22 cellular contexts compared by ENCODE assay signal in genomic region chr10:127408115-127408710, GRCh38.
"Had no signal": no experiment of that assay in that cellular context is flagged by ENCODE, and none has a peak within 500 bp of the region (broad histone marks: within the 10 kb centered on the region; RNA-seq: fewer than 3 reads in every experiment).

No MANE protein-coding gene starts in this region.

- H3K36me3 ChIP-seq: gastrocnemius medialis, pancreas, uterus had no signal

- H3K27me3 Mint-ChIP-seq: naive B cell, progenitor cell of endocrine pancreas had no signal

- H3K4me2 ChIP-seq: smooth muscle cell had no signal

- H3K4me3 ChIP-seq: gastrocnemius medialis, left ventricle myocardium inferior, lower lobe of right lung, mucosa of descending colon, pancreas, right lobe of liver, smooth muscle cell, testis, tibial artery, upper lobe of left lung, uterus had no signal

- H3K27me3 ChIP-seq: gastrocnemius medialis, pancreas, right lobe of liver, testis, tibial artery, upper lobe of left lung, uterus had no signal

- DNase-seq: cerebellar nuclear complex; cortex of kidney; effector memory CD8-positive, alpha-beta T cell; gastrocnemius medialis; kidney; left ventricle myocardium inferior; lower lobe of right lung; mucosa of descending colon; naive B cell; pancreas; right lobe of liver; stimulated activated CD4-positive, alpha-beta T cell treated with anti-CD3 and anti-CD28 coated beads, Interleukin-2, amount 100 ng/mL, for 24 hours; stimulated activated CD4-positive, alpha-beta T cell treated with anti-CD3 and anti-CD28 coated beads, Interleukin-4, amount 100 ng/mL, for 24 hours; stimulated activated naive CD8-positive, alpha-beta T cell treated with anti-CD3 and anti-CD28 coated beads, Interleukin-15, Interleukin-2, amounts not matched to agents 100 U/mL and 50 U/mL, for 24 hours; testis; tibial artery; upper lobe of left lung had no signal

- H3K4me1 ChIP-seq: gastrocnemius medialis, left ventricle myocardium inferior, lower lobe of right lung, pancreas, right lobe of liver, testis, upper lobe of left lung, uterus had no signal

- ATAC-seq: effector memory CD8-positive, alpha-beta T cell; gastrocnemius medialis; lower lobe of right lung; mucosa of descending colon; pancreas; right lobe of liver; stimulated activated effector memory CD8-positive, alpha-beta T cell treated with anti-CD3 and anti-CD28 coated beads, Interleukin-12 subunit alpha, Interleukin-12 subunit beta, amount 100 ng/mL, for 72 hours; stimulated activated naive CD8-positive, alpha-beta T cell treated with anti-CD3 and anti-CD28 coated beads, Interleukin-15, Interleukin-2, amounts not matched to agents 100 U/mL and 50 U/mL, for 24 hours had no signal

- H3K36me3 Mint-ChIP-seq: naive B cell; natural killer cell treated with Interleukin-12 subunit alpha and Interleukin-12 subunit beta and Interleukin-15 and Interleukin-18, amount 100 ng/mL, for 72 hours; stimulated activated effector memory CD8-positive, alpha-beta T cell treated with anti-CD3 and anti-CD28 coated beads, Interleukin-12 subunit alpha, Interleukin-12 subunit beta, amount 100 ng/mL, for 72 hours had no signal

- H3K4me3 Mint-ChIP-seq: effector memory CD8-positive, alpha-beta T cell; naive B cell; natural killer cell treated with Interleukin-12 subunit alpha and Interleukin-12 subunit beta and Interleukin-15 and Interleukin-18, amount 100 ng/mL, for 72 hours; stimulated activated effector memory CD8-positive, alpha-beta T cell treated with anti-CD3 and anti-CD28 coated beads, Interleukin-12 subunit alpha, Interleukin-12 subunit beta, amount 100 ng/mL, for 72 hours had no signal

- H3K4me1 Mint-ChIP-seq: naive B cell; stimulated activated effector memory CD8-positive, alpha-beta T cell treated with anti-CD3 and anti-CD28 coated beads, Interleukin-12 subunit alpha, Interleukin-12 subunit beta, amount 100 ng/mL, for 72 hours had no signal

- H3K9me3 ChIP-seq: gastrocnemius medialis, left ventricle myocardium inferior, lower lobe of right lung, mucosa of descending colon, pancreas, right lobe of liver, testis, tibial artery, upper lobe of left lung, uterus had no signal

- H3K9me3 Mint-ChIP-seq: effector memory CD8-positive, alpha-beta T cell; naive B cell; natural killer cell treated with Interleukin-12 subunit alpha and Interleukin-12 subunit beta and Interleukin-15 and Interleukin-18, amount 100 ng/mL, for 72 hours; stimulated activated effector memory CD8-positive, alpha-beta T cell treated with anti-CD3 and anti-CD28 coated beads, Interleukin-12 subunit alpha, Interleukin-12 subunit beta, amount 100 ng/mL, for 72 hours had no signal

- H3K27ac ChIP-seq: gastrocnemius medialis, left ventricle myocardium inferior, lower lobe of right lung, pancreas, right lobe of liver, tibial artery, upper lobe of left lung had no signal

- H3K27ac Mint-ChIP-seq: effector memory CD8-positive, alpha-beta T cell; naive B cell; natural killer cell treated with Interleukin-12 subunit alpha and Interleukin-12 subunit beta and Interleukin-15 and Interleukin-18, amount 100 ng/mL, for 72 hours; progenitor cell of endocrine pancreas; stimulated activated effector memory CD8-positive, alpha-beta T cell treated with anti-CD3 and anti-CD28 coated beads, Interleukin-12 subunit alpha, Interleukin-12 subunit beta, amount 100 ng/mL, for 72 hours had no signal
